Comparison of ENCODE assay signal across 9 cellular contexts in genomic region chr6:118810420-118811027, GRCh38.
DNase-seq lines count a peak whose midpoint lies in the region; ATAC-seq and TF ChIP-seq lines count a peak whose summit lies in the region.
"Had no signal": no experiment of that assay in that cellular context is flagged by ENCODE, and none has a peak within 500 bp of the region (broad histone marks: within the 10 kb centered on the region; RNA-seq: fewer than 3 reads in every experiment).

No MANE protein-coding gene starts in this region.

- ATAC-seq in GM19395 (IDR thresholded peaks at IDR 0.05; ENCODE audit: unreplicated experiment), result peak; percentile 89
- ATAC-seq in HG03196 (IDR thresholded peaks at IDR 0.05; ENCODE audit: unreplicated experiment), result peak; percentile 81
- peak; percentile 17 for ATAC-seq in left lobe of liver

- peak; percentile 46 for DNase-seq in activated CD4-positive, alpha-beta T cell treated with anti-CD3 and anti-CD28 coated beads for 1 hour
- DNase-seq in left lobe of liver (ENCODE audit: low spot score) (no peak), ecto neural progenitor cell (ENCODE audit: low spot score) (no peak), foreskin fibroblast (no peak), amniotic stem cell (lab: John Stamatoyannopoulos, UW) (no peak)

- TF ChIP-seq CTCF in foreskin fibroblast (IDR thresholded peaks at IDR 0.05; ENCODE audit: low read depth, low read length), result no peak

- no peak overlapping the region for H3K4me3 ChIP-seq in foreskin fibroblast (ENCODE audit: low read depth in 1 of 2, low read length in 2 of 2)
- H3K4me3 ChIP-seq: lung, SK-N-MC had no signal

Comparison
In these comparisons a context has a peak if more than half of its experiments do, and no peak if none do; other contexts are left out.
1. ATAC-seq: peak in every context shown above with its lines; median percentile 89 in GM19395; 81 in HG03196; 17 in left lobe of liver.